Comparison of ENCODE assay signal across 18 cellular contexts in genomic region chr11:76902121-76903014, GRCh38.
"Had no signal": no experiment of that assay in that cellular context is flagged by ENCODE, and none has a peak within 500 bp of the region (broad histone marks: within the 10 kb centered on the region; RNA-seq: fewer than 3 reads in every experiment).

No MANE protein-coding gene starts in this region.

- H3K9me3 ChIP-seq: adrenal gland, colonic mucosa, esophagus muscularis mucosa, prostate gland, thyroid gland had no signal

- DNase-seq: activated naive CD4-positive, alpha-beta T cell; activated T-cell treated with anti-CD3 and anti-CD28 coated beads, Interleukin-2, amount 50 U/mL, for 1 hour; adrenal gland; central memory CD4-positive, alpha-beta T cell; hippocampal formation; left ventricle myocardium superior; midbrain; natural killer cell; stimulated activated CD4-positive, alpha-beta T cell treated with anti-CD3 and anti-CD28 coated beads, Interleukin-12 subunit alpha, Interleukin-12 subunit beta, amount 100 ng/mL, for 4 hours; stimulated activated CD4-positive, alpha-beta T cell treated with anti-CD3 and anti-CD28 coated beads, Interleukin-4, amount 100 ng/mL, for 4 hours; stimulated activated naive CD8-positive, alpha-beta T cell treated with anti-CD3 and anti-CD28 coated beads, Interleukin-15, Interleukin-2, amounts not matched to agents 100 U/mL and 50 U/mL, for 24 hours had no signal

- ATAC-seq: left ventricle myocardium superior; stimulated activated naive CD8-positive, alpha-beta T cell treated with anti-CD3 and anti-CD28 coated beads, Interleukin-15, Interleukin-2, amounts not matched to agents 100 U/mL and 50 U/mL, for 24 hours had no signal

- H3K27me3 ChIP-seq: adrenal gland, ascending aorta, colonic mucosa, esophagus muscularis mucosa, right atrium auricular region, thyroid gland had no signal

- FAIRE-seq: islet of Langerhans had no signal

- H3K27ac ChIP-seq: adrenal gland, ascending aorta, colonic mucosa, esophagus muscularis mucosa, prostate gland, right atrium auricular region, thyroid gland had no signal

- H3K36me3 ChIP-seq: adrenal gland, ascending aorta, colonic mucosa, esophagus muscularis mucosa, prostate gland, right atrium auricular region, thyroid gland had no signal

- H3K4me3 ChIP-seq: adrenal gland, ascending aorta, colonic mucosa, esophagus muscularis mucosa, prostate gland, right atrium auricular region, thyroid gland had no signal

- H3K4me1 ChIP-seq: adrenal gland, ascending aorta, colonic mucosa, esophagus muscularis mucosa, prostate gland, right atrium auricular region, thyroid gland had no signal
